1 cellular context compared by ENCODE assay signal in genomic region chr3:126982522-126983175, GRCh38.
TF ChIP-seq lines count a peak whose summit lies in the region.

TSS of gene PLXNA1 (plus strand) at chr3:126983115. CDS start at chr3:126988594, 5,479 bp downstream.

TF ChIP-seq in GM12878, 131 proteins besides CTCF, POLR2A, EP300 and RAD21 (continued from another document):
- TF ChIP-seq, protein P1, sequence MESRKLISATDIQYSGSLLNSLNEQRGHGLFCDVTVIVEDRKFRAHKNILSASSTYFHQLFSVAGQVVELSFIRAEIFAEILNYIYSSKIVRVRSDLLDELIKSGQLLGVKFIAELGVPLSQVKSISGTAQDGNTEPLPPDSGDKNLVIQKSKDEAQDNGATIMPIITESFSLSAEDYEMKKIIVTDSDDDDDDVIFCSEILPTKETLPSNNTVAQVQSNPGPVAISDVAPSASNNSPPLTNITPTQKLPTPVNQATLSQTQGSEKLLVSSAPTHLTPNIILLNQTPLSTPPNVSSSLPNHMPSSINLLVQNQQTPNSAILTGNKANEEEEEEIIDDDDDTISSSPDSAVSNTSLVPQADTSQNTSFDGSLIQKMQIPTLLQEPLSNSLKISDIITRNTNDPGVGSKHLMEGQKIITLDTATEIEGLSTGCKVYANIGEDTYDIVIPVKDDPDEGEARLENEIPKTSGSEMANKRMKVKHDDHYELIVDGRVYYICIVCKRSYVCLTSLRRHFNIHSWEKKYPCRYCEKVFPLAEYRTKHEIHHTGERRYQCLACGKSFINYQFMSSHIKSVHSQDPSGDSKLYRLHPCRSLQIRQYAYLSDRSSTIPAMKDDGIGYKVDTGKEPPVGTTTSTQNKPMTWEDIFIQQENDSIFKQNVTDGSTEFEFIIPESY (IDR thresholded peaks at IDR 0.05): no peak
- TF ChIP-seq ZBTB4 (CRISPR knock-in tag; IDR thresholded peaks at IDR 0.05) (no peak), KAT2A (conservative IDR thresholded peaks at IDR 0.05; ENCODE audit: control insufficient read depth, low read depth, low read length) (no peak), JUND (IDR thresholded peaks at IDR 0.05; ENCODE audit: low read depth, low read length) (peak; percentile 10; the same call in 1 of the 2 replicates), SMARCA5 (IDR thresholded peaks at IDR 0.05) (peak; percentile 100), ZNF687 (IDR thresholded peaks at IDR 0.05) (no peak; the same call in 1 of the 2 replicates), SREBF1 (IDR thresholded peaks at IDR 0.05; ENCODE audit: low read length) (no peak), NFXL1 (IDR thresholded peaks at IDR 0.05; ENCODE audit: borderline replicate concordance) (0 out of 2 replicates have a peak, but pooled peaks have one; percentile 24), PAX8 (IDR thresholded peaks at IDR 0.05) (no peak), RCOR1 (conservative IDR thresholded peaks at IDR 0.05; ENCODE audit: low read depth, low read length) (0 out of 2 replicates have a peak, but pooled peaks have one; percentile 36), NR2C1 (IDR thresholded peaks at IDR 0.05) (no peak), ASH2L (IDR thresholded peaks at IDR 0.05; ENCODE audit: borderline replicate concordance, low read depth) (no peak), SMAD5 (IDR thresholded peaks at IDR 0.05; ENCODE audit: low read depth) (no peak), MYC (IDR thresholded peaks at IDR 0.05; ENCODE audit: insufficient read depth, insufficient read length, insufficient replicate concordance, low read length, severe bottlenecking) (peak; percentile 78), PKNOX1 (IDR thresholded peaks at IDR 0.05) (peak; percentile 36; the same call in 1 of the 2 replicates), EGR1 (IDR thresholded peaks at IDR 0.05; ENCODE audit: borderline replicate concordance in 1 of 2, low read depth in 2 of 2, low read length in 2 of 2) (peak in 1 of 2 experiments; percentile 84; a peak in 2 of 3 replicates), JUNB (IDR thresholded peaks at IDR 0.05) (no peak), YBX1 (IDR thresholded peaks at IDR 0.05) (no peak), TBL1XR1 (IDR thresholded peaks at IDR 0.05; ENCODE audit: low read depth, low read length) (no peak), TCF12 (IDR thresholded peaks at IDR 0.05; ENCODE audit: low read depth, low read length) (peak; percentile 87; the same call in 1 of the 2 replicates), TAF1 (IDR thresholded peaks at IDR 0.05; ENCODE audit: borderline replicate concordance, low read depth, low read length) (0 out of 2 replicates have a peak, but pooled peaks have one; percentile 13), TCF7 (IDR thresholded peaks at IDR 0.05; ENCODE audit: borderline replicate concordance) (no peak)
- TF ChIP-seq, protein P2, sequence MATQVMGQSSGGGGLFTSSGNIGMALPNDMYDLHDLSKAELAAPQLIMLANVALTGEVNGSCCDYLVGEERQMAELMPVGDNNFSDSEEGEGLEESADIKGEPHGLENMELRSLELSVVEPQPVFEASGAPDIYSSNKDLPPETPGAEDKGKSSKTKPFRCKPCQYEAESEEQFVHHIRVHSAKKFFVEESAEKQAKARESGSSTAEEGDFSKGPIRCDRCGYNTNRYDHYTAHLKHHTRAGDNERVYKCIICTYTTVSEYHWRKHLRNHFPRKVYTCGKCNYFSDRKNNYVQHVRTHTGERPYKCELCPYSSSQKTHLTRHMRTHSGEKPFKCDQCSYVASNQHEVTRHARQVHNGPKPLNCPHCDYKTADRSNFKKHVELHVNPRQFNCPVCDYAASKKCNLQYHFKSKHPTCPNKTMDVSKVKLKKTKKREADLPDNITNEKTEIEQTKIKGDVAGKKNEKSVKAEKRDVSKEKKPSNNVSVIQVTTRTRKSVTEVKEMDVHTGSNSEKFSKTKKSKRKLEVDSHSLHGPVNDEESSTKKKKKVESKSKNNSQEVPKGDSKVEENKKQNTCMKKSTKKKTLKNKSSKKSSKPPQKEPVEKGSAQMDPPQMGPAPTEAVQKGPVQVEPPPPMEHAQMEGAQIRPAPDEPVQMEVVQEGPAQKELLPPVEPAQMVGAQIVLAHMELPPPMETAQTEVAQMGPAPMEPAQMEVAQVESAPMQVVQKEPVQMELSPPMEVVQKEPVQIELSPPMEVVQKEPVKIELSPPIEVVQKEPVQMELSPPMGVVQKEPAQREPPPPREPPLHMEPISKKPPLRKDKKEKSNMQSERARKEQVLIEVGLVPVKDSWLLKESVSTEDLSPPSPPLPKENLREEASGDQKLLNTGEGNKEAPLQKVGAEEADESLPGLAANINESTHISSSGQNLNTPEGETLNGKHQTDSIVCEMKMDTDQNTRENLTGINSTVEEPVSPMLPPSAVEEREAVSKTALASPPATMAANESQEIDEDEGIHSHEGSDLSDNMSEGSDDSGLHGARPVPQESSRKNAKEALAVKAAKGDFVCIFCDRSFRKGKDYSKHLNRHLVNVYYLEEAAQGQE (IDR thresholded peaks at IDR 0.05; ENCODE audit: low read depth, low read length): no peak
- TF ChIP-seq, protein P3, sequence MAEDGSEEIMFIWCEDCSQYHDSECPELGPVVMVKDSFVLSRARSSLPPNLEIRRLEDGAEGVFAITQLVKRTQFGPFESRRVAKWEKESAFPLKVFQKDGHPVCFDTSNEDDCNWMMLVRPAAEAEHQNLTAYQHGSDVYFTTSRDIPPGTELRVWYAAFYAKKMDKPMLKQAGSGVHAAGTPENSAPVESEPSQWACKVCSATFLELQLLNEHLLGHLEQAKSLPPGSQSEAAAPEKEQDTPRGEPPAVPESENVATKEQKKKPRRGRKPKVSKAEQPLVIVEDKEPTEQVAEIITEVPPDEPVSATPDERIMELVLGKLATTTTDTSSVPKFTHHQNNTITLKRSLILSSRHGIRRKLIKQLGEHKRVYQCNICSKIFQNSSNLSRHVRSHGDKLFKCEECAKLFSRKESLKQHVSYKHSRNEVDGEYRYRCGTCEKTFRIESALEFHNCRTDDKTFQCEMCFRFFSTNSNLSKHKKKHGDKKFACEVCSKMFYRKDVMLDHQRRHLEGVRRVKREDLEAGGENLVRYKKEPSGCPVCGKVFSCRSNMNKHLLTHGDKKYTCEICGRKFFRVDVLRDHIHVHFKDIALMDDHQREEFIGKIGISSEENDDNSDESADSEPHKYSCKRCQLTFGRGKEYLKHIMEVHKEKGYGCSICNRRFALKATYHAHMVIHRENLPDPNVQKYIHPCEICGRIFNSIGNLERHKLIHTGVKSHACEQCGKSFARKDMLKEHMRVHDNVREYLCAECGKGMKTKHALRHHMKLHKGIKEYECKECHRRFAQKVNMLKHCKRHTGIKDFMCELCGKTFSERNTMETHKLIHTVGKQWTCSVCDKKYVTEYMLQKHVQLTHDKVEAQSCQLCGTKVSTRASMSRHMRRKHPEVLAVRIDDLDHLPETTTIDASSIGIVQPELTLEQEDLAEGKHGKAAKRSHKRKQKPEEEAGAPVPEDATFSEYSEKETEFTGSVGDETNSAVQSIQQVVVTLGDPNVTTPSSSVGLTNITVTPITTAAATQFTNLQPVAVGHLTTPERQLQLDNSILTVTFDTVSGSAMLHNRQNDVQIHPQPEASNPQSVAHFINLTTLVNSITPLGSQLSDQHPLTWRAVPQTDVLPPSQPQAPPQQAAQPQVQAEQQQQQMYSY (CRISPR knock-in tag; IDR thresholded peaks at IDR 0.05): no peak
- TF ChIP-seq, protein P4, sequence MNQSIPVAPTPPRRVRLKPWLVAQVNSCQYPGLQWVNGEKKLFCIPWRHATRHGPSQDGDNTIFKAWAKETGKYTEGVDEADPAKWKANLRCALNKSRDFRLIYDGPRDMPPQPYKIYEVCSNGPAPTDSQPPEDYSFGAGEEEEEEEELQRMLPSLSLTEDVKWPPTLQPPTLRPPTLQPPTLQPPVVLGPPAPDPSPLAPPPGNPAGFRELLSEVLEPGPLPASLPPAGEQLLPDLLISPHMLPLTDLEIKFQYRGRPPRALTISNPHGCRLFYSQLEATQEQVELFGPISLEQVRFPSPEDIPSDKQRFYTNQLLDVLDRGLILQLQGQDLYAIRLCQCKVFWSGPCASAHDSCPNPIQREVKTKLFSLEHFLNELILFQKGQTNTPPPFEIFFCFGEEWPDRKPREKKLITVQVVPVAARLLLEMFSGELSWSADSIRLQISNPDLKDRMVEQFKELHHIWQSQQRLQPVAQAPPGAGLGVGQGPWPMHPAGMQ (IDR thresholded peaks at IDR 0.05; ENCODE audit: borderline replicate concordance): no peak
- TF ChIP-seq, protein P5, sequence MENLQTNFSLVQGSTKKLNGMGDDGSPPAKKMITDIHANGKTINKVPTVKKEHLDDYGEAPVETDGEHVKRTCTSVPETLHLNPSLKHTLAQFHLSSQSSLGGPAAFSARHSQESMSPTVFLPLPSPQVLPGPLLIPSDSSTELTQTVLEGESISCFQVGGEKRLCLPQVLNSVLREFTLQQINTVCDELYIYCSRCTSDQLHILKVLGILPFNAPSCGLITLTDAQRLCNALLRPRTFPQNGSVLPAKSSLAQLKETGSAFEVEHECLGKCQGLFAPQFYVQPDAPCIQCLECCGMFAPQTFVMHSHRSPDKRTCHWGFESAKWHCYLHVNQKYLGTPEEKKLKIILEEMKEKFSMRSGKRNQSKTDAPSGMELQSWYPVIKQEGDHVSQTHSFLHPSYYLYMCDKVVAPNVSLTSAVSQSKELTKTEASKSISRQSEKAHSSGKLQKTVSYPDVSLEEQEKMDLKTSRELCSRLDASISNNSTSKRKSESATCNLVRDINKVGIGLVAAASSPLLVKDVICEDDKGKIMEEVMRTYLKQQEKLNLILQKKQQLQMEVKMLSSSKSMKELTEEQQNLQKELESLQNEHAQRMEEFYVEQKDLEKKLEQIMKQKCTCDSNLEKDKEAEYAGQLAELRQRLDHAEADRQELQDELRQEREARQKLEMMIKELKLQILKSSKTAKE (IDR thresholded peaks at IDR 0.05; ENCODE audit: low read depth, poor library complexity, severe bottlenecking): no peak
